Comparison of ENCODE assay signal across 13 cellular contexts in genomic region chr7:143410523-143411004, GRCh38. TPM values are rescaled to one million over a fixed set of nuclear protein-coding genes. Genes with fewer than 3 reads are reported as not detected.
DNase-seq lines count a peak whose midpoint lies in the region; FAIRE-seq and TF ChIP-seq lines count a peak whose summit lies in the region.
"Had no signal": no experiment of that assay in that cellular context is flagged by ENCODE, and none has a peak within 500 bp of the region (broad histone marks: within the 10 kb centered on the region; RNA-seq: fewer than 3 reads in every experiment).

No MANE protein-coding gene starts in this region.

- peaks cover 60% of the 10 kb centered on the region for H3K4me1 Mint-ChIP-seq in mesothelial cell of epicardium

- peak; percentile 30 for DNase-seq in Ammon's horn (ENCODE audit: low spot score)
- DNase-seq in Kasumi-1 (lab: John Stamatoyannopoulos, UW) = peak; percentile 90 to 93
- DNase-seq in cardiac fibroblast (ENCODE audit: low read depth in 2 of 2) = peak; percentile 74 to 78
- DNase-seq in mesothelial cell of epicardium (ENCODE audit: low spot score in 2 of 2, unreplicated experiment in 2 of 2) = no peak
- no peak for DNase-seq in GM19239 (ENCODE audit: insufficient read length, low spot score)
- no peak for DNase-seq in activated CD4-positive, alpha-beta T cell treated with anti-CD3 and anti-CD28 coated beads for 48 hours
- no peak for DNase-seq in UCSD-AML1 (lab: John Stamatoyannopoulos, UW; ENCODE audit: unreplicated experiment)
- no peak for DNase-seq in activated CD4-positive, alpha-beta T cell treated with anti-CD3 and anti-CD28 coated beads, Interleukin-2, amount 50 U/mL, for 1 hour
- DNase-seq: C1 segment of cervical spinal cord, NCI-H524 treated with DMSO at 0.1 percent for 48 hours, small intestine had no signal

- H3K4me3 Mint-ChIP-seq in mesothelial cell of epicardium = peak overlapping the region; percentile 77

- no peaks in the 10 kb centered on the region for H3K9me3 Mint-ChIP-seq in mesothelial cell of epicardium

- no peak for TF ChIP-seq CTCF in cardiac fibroblast (IDR thresholded peaks at IDR 0.05; ENCODE audit: low read depth, low read length)
- TF ChIP-seq CTCF in mesothelial cell of epicardium (IDR thresholded peaks at IDR 0.05; ENCODE audit: unreplicated experiment) = no peak

- no peak overlapping the region for H3K4me3 ChIP-seq in cardiac fibroblast (replicated peaks in 1 of 2; ENCODE audit: low read depth in 2 of 2, low read length in 2 of 2)

- peak overlapping the region; percentile 48 for H3K27ac Mint-ChIP-seq in mesothelial cell of epicardium

- H3K27me3 Mint-ChIP-seq in mesothelial cell of epicardium (ENCODE audit: low read depth) = no peaks in the 10 kb centered on the region

- H3K36me3 Mint-ChIP-seq in mesothelial cell of epicardium = no peaks in the 10 kb centered on the region

- no peak for FAIRE-seq in GM19239 (lab: Jason Lieb, UNC)
- FAIRE-seq: bronchial epithelial cell, small intestine had no signal

RNA-seq across cellular contexts. Expression of gene EPHA1, which starts 1.9 kb away (rescaled TPM):
- total RNA-seq in mesothelial cell of epicardium = 23.2 to 28.8 TPM (median 27.3 TPM) in 3 replicates

RNA-seq across cellular contexts. Expression of gene ZYX, which starts 29.4 kb away (rescaled TPM):
- total RNA-seq in mesothelial cell of epicardium = 284 to 295 TPM (median 290 TPM) in 3 replicates

RNA-seq across cellular contexts. Expression of gene TAS2R60, which starts 32.7 kb away (rescaled TPM):
- total RNA-seq in mesothelial cell of epicardium = not detected in 3 replicates
- total RNA-seq: bronchial epithelial cell; T-helper 1 cell treated with Interleukin-12 subunit alpha and Interleukin-12 subunit beta and Interleukin-4 antibody, amounts not matched to agents 30 ng/mL and 1 ng/mL, for 36 hours had no signal

RNA-seq across cellular contexts. Expression of gene FAM131B, which starts 48.1 kb away (rescaled TPM):
- total RNA-seq in mesothelial cell of epicardium = 5.6 to 6.1 TPM (median 5.8 TPM) in 3 replicates

Comparison
In these comparisons a context has a peak if more than half of its experiments do, and no peak if none do; other contexts are left out.
1. DNase-seq: peak in Ammon's horn (single experiment), Kasumi-1 (2 of 2) and cardiac fibroblast (2 of 2); none in mesothelial cell of epicardium (0 of 2), GM19239 (single experiment), activated CD4-positive, alpha-beta T cell treated with anti-CD3 and anti-CD28 coated beads for 48 hours (single experiment), UCSD-AML1 (single experiment) and activated CD4-positive, alpha-beta T cell treated with anti-CD3 and anti-CD28 coated beads, Interleukin-2, amount 50 U/mL, for 1 hour (single experiment).